ENCODE assay signal across 20 cellular contexts in genomic region chr4:1770245-1770644, GRCh38. TPM values are rescaled to one million over a fixed set of nuclear protein-coding genes. Genes with fewer than 3 reads are reported as not detected.
DNase-seq lines count a peak whose midpoint lies in the region; ATAC-seq and TF ChIP-seq lines count a peak whose summit lies in the region.
"Had no signal": no experiment of that assay in that cellular context is flagged by ENCODE, and none has a peak within 500 bp of the region (broad histone marks: within the 10 kb centered on the region; RNA-seq: fewer than 3 reads in every experiment).

No MANE protein-coding gene starts in this region.

- H3K4me3 Mint-ChIP-seq in neural progenitor cell (no peak overlapping the region), CD14-positive monocyte (no peak overlapping the region)
- H3K4me3 Mint-ChIP-seq in activated CD8-positive, alpha-beta T cell treated with anti-CD3 and anti-CD28 coated beads, Interleukin-2, amount 10 ng/mL, durations not matched to agents 7 days and 5 days, result no peak overlapping the region
- H3K4me3 Mint-ChIP-seq: CD4-positive, CD25-positive, alpha-beta regulatory T cell; HFFc6 had no signal

- POLR2A ChIA-PET in activated CD8-positive, alpha-beta T cell treated with anti-CD3 and anti-CD28 coated beads, Interleukin-2, amount 10 ng/mL, durations not matched to agents 7 days and 5 days (lab: Charles Lee), result no interaction called here

- H3K4me1 ChIP-seq in neural progenitor cell (peaks cover 62% of the 10 kb centered on the region), heart left ventricle (peaks cover 0 to 14% (median 2%) of the 10 kb centered on the region in 12 donors)

- H3K4me1 Mint-ChIP-seq in neural progenitor cell, result peaks cover 25% of the 10 kb centered on the region
- H3K4me1 Mint-ChIP-seq in activated CD8-positive, alpha-beta T cell treated with anti-CD3 and anti-CD28 coated beads, Interleukin-2, amount 10 ng/mL, durations not matched to agents 7 days and 5 days (ENCODE audit: low read depth), result peaks cover 2% of the 10 kb centered on the region
- H3K4me1 Mint-ChIP-seq in CD14-positive monocyte, result no peaks in the 10 kb centered on the region

- no peak overlapping the region for H2AFZ ChIP-seq in neural progenitor cell (replicated peaks)

- peaks cover 22% of the 10 kb centered on the region for H3K27me3 ChIP-seq in neural progenitor cell
- peaks cover 0 to 26% (median 0%) of the 10 kb centered on the region in 9 donors for H3K27me3 ChIP-seq in heart left ventricle

- no peak for ATAC-seq in heart left ventricle
- ATAC-seq in activated CD8-positive, alpha-beta T cell treated with anti-CD3 and anti-CD28 coated beads, Interleukin-2, amount 10 ng/mL, durations not matched to agents 7 days and 5 days, result no peak
- ATAC-seq: Right ventricle myocardium inferior had no signal

- H3K4me2 ChIP-seq in neural progenitor cell, result peak overlapping the region; percentile 51

- peak; percentile 46 for DNase-seq in NCI-H82 (lab: John Stamatoyannopoulos, UW)
- DNase-seq in NCI-H82 treated with DMSO at 0.1 percent for 48 hours (lab: John Stamatoyannopoulos, UW; ENCODE audit: unreplicated experiment), result no peak
- peak in 35 of 58 donors; percentile 19 to 85 (median 56) for DNase-seq in anterior cingulate cortex (lab: John Stamatoyannopoulos, UW)
- DNase-seq in neural progenitor cell (ENCODE audit: low spot score), result peak; percentile 90
- no peak for DNase-seq in heart left ventricle
- no peak for DNase-seq in GM10266 (ENCODE audit: extremely low spot score)
- no peak for DNase-seq in activated CD8-positive, alpha-beta T cell treated with anti-CD3 and anti-CD28 coated beads, Interleukin-2, amount 10 ng/mL, durations not matched to agents 7 days and 5 days
- DNase-seq in CD14-positive monocyte (ENCODE audit: low spot score), result no peak
- DNase-seq: Calu3; CD4-positive, CD25-positive, alpha-beta regulatory T cell; DND-41; GDM1; HFFc6; MV-4-11; NCI-H1436 treated with DMSO at 0.1 percent for 48 hours; NCI-H2081; NCI-H345; NCI-H526 treated with DMSO at 0.1 percent for 48 hours had no signal

- no peak for TF ChIP-seq CTCF in neural progenitor cell (IDR thresholded peaks at IDR 0.05)
- TF ChIP-seq CTCF in heart left ventricle (IDR thresholded peaks at IDR 0.05), result no peak
- TF ChIP-seq CTCF in GM10266 (IDR thresholded peaks at IDR 0.05; ENCODE audit: control insufficient read depth, insufficient read depth, low read depth, missing control alignments), result no peak
- TF ChIP-seq CTCF in CD14-positive monocyte (IDR thresholded peaks at IDR 0.05), result no peak

- H3K9me3 Mint-ChIP-seq in neural progenitor cell (no peaks in the 10 kb centered on the region), CD14-positive monocyte (peaks cover 0 to 3% (median 0%) of the 10 kb centered on the region in 7 donors)
- no peaks in the 10 kb centered on the region for H3K9me3 Mint-ChIP-seq in activated CD8-positive, alpha-beta T cell treated with anti-CD3 and anti-CD28 coated beads, Interleukin-2, amount 10 ng/mL, durations not matched to agents 7 days and 5 days (ENCODE audit: insufficient read depth)
- H3K9me3 Mint-ChIP-seq: CD4-positive, CD25-positive, alpha-beta regulatory T cell; HFFc6 had no signal

- intact Hi-C loops in heart left ventricle (cut with DNase I) (no loop called here), CD14-positive monocyte (cut with micrococcal nuclease) (no loop called here)

- no peaks in the 10 kb centered on the region for H3K36me3 ChIP-seq in neural progenitor cell
- H3K36me3 ChIP-seq in heart left ventricle, result no peaks in the 10 kb centered on the region

- peaks cover 53% of the 10 kb centered on the region for H4K20me1 ChIP-seq in neural progenitor cell (ENCODE audit: low read depth)

- H3K79me2 ChIP-seq in neural progenitor cell (ENCODE audit: low read depth), result no peaks in the 10 kb centered on the region

- H3K27ac ChIP-seq in neural progenitor cell, result no peak overlapping the region
- H3K27ac ChIP-seq in heart left ventricle, result no peak overlapping the region
- H3K27ac ChIP-seq: SK-N-MC had no signal

- peaks cover 10% of the 10 kb centered on the region for H3K27me3 Mint-ChIP-seq in neural progenitor cell (ENCODE audit: insufficient read depth, low read depth)
- H3K27me3 Mint-ChIP-seq in activated CD8-positive, alpha-beta T cell treated with anti-CD3 and anti-CD28 coated beads, Interleukin-2, amount 10 ng/mL, durations not matched to agents 7 days and 5 days (ENCODE audit: low read depth), result peaks cover 13% of the 10 kb centered on the region
- H3K27me3 Mint-ChIP-seq in CD14-positive monocyte (ENCODE audit: low read depth in 3 of 3), result peaks cover 15 to 54% (median 18%) of the 10 kb centered on the region in 3 donors

- H3K9ac ChIP-seq in neural progenitor cell, result no peak overlapping the region

- H3K27ac Mint-ChIP-seq in neural progenitor cell, result no peak overlapping the region
- no peak overlapping the region for H3K27ac Mint-ChIP-seq in activated CD8-positive, alpha-beta T cell treated with anti-CD3 and anti-CD28 coated beads, Interleukin-2, amount 10 ng/mL, durations not matched to agents 7 days and 5 days
- H3K27ac Mint-ChIP-seq in CD14-positive monocyte, result no peak overlapping the region
- H3K27ac Mint-ChIP-seq: CD4-positive, CD25-positive, alpha-beta regulatory T cell; HFFc6 had no signal

- H3F3A ChIP-seq in neural progenitor cell (ENCODE audit: low read depth), result peaks cover 30% of the 10 kb centered on the region

- H3K36me3 Mint-ChIP-seq in neural progenitor cell, result no peaks in the 10 kb centered on the region
- H3K36me3 Mint-ChIP-seq in activated CD8-positive, alpha-beta T cell treated with anti-CD3 and anti-CD28 coated beads, Interleukin-2, amount 10 ng/mL, durations not matched to agents 7 days and 5 days (ENCODE audit: low read depth), result no peaks in the 10 kb centered on the region
- no peaks in the 10 kb centered on the region for H3K36me3 Mint-ChIP-seq in CD14-positive monocyte
- H3K36me3 Mint-ChIP-seq: CD4-positive, CD25-positive, alpha-beta regulatory T cell had no signal

- H3K9me3 ChIP-seq in neural progenitor cell (ENCODE audit: low read depth), result no peaks in the 10 kb centered on the region
- no peaks in the 10 kb centered on the region for H3K9me3 ChIP-seq in heart left ventricle

- TF ChIP-seq POLR2A in heart left ventricle (IDR thresholded peaks at IDR 0.05), result no peak

- WGBS in heart left ventricle, 4 donors, result 54 to 74% (median 63%) methylated on average over 11 to 33 of the region's 33 CpGs

- CTCF ChIA-PET in activated CD8-positive, alpha-beta T cell treated with anti-CD3 and anti-CD28 coated beads, Interleukin-2, amount 10 ng/mL, durations not matched to agents 7 days and 5 days (lab: Charles Lee), result no interaction called here

- H3K4me3 ChIP-seq in neural progenitor cell (no peak overlapping the region), heart left ventricle (no peak overlapping the region)
- H3K4me3 ChIP-seq: SK-N-MC had no signal

RNA-seq across cellular contexts. Expression of gene FGFR3, which starts 22.8 kb away (rescaled TPM):
- total RNA-seq in neural progenitor cell (ENCODE audit: low replicate concordance) (4.8 and 17.0 TPM in 2 replicates), heart left ventricle (1 to 10 TPM; 1.2 to 4.6 (median 2.3) TPM)
- polyA plus RNA-seq in heart left ventricle (1 to 10 TPM; 1.1 to 2.8 TPM), CD14-positive monocyte (not detected)
- under 1 TPM; 0.34 to 0.37 TPM for total RNA-seq in activated CD8-positive, alpha-beta T cell treated with anti-CD3 and anti-CD28 coated beads, Interleukin-2, amount 10 ng/mL, durations not matched to agents 7 days and 5 days
- polyA plus RNA-seq: CD4-positive, CD25-positive, alpha-beta regulatory T cell had no signal

RNA-seq across cellular contexts. Expression of gene TACC3, which starts 48.9 kb away (rescaled TPM):
- total RNA-seq in neural progenitor cell (ENCODE audit: low replicate concordance), result 68.4 and 115 TPM in 2 replicates
- 10 to 100 TPM in 1 of 9 donors, 1 to 10 TPM in 8; 2.9 to 19.1 (median 6.0) TPM for total RNA-seq in heart left ventricle
- 1 to 10 TPM; 6.3 to 7.7 TPM for polyA plus RNA-seq in heart left ventricle
- 100 to 1,000 TPM; 284 to 311 TPM for total RNA-seq in activated CD8-positive, alpha-beta T cell treated with anti-CD3 and anti-CD28 coated beads, Interleukin-2, amount 10 ng/mL, durations not matched to agents 7 days and 5 days
- polyA plus RNA-seq in CD14-positive monocyte, result 10 to 100 TPM; 43.7 to 56.6 TPM

RNA-seq across cellular contexts. Expression of gene TMEM129, which starts 49.1 kb away (rescaled TPM):
- total RNA-seq in neural progenitor cell (ENCODE audit: low replicate concordance) (14.1 and 55.4 TPM in 2 replicates), heart left ventricle (10 to 100 TPM; 28.6 to 73.3 (median 37.2) TPM)
- polyA plus RNA-seq in heart left ventricle (10 to 100 TPM; 32.6 to 39.2 TPM), CD14-positive monocyte (10 to 100 TPM; 22.4 to 24.1 TPM)
- total RNA-seq in activated CD8-positive, alpha-beta T cell treated with anti-CD3 and anti-CD28 coated beads, Interleukin-2, amount 10 ng/mL, durations not matched to agents 7 days and 5 days, result 10 to 100 TPM; 21.9 to 22.4 TPM

RNA-seq across cellular contexts. Expression of gene SLBP, which starts 58.1 kb away (rescaled TPM):
- total RNA-seq in neural progenitor cell (ENCODE audit: low replicate concordance) (54.9 and 119 TPM in 2 replicates), heart left ventricle (10 to 100 TPM; 10.2 to 27.7 (median 11.7) TPM)
- polyA plus RNA-seq in heart left ventricle (10 to 100 TPM in 1 of 2 donors, 1 to 10 TPM in 1; 7.2 to 17.6 TPM), CD14-positive monocyte (10 to 100 TPM; 59.1 to 63.7 TPM)
- 100 to 1,000 TPM; 132 to 136 TPM for total RNA-seq in activated CD8-positive, alpha-beta T cell treated with anti-CD3 and anti-CD28 coated beads, Interleukin-2, amount 10 ng/mL, durations not matched to agents 7 days and 5 days

Comparison
In these comparisons a context has a peak if more than half of its experiments do, and no peak if none do; other contexts are left out.
1. DNase-seq: peak in NCI-H82 (single experiment), anterior cingulate cortex (35 of 58) and neural progenitor cell (single experiment); none in NCI-H82 treated with DMSO at 0.1 percent for 48 hours (single experiment), heart left ventricle (0 of 5), GM10266 (single experiment), activated CD8-positive, alpha-beta T cell treated with anti-CD3 and anti-CD28 coated beads, Interleukin-2, amount 10 ng/mL, durations not matched to agents 7 days and 5 days (single experiment) and CD14-positive monocyte (single experiment).